In the genomic region with DNA sequence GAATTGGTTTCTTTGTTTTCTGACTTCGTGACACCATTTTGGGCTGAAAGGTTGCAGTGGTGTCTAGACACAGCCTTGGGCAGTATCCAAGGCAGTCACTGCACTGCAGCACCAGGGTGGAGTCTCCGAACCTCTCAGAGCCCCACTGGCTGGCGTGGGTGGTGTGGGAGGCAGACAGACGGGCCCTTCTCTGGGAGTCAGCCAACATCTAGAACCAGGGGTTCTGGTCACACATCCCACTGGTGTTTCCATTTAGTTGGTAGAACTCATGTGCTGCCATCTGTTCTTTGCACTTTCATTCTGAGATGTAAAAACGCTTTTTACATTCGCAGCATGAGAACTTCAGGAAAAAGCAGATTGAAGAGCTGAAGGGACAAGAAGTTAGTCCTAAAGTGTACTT, we compare ENCODE assay signal across 2 cellular contexts.
TF ChIP-seq lines count a peak whose summit lies in the region.

No MANE protein-coding gene starts in this region.

TF ChIP-seq in GM23338, 12 proteins besides CTCF, POLR2A, EP300 and RAD21 (continues in another document):
- TF ChIP-seq, protein P1, sequence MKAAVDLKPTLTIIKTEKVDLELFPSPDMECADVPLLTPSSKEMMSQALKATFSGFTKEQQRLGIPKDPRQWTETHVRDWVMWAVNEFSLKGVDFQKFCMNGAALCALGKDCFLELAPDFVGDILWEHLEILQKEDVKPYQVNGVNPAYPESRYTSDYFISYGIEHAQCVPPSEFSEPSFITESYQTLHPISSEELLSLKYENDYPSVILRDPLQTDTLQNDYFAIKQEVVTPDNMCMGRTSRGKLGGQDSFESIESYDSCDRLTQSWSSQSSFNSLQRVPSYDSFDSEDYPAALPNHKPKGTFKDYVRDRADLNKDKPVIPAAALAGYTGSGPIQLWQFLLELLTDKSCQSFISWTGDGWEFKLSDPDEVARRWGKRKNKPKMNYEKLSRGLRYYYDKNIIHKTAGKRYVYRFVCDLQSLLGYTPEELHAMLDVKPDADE (IDR thresholded peaks at IDR 0.05) = no peak
- TF ChIP-seq, protein P2, sequence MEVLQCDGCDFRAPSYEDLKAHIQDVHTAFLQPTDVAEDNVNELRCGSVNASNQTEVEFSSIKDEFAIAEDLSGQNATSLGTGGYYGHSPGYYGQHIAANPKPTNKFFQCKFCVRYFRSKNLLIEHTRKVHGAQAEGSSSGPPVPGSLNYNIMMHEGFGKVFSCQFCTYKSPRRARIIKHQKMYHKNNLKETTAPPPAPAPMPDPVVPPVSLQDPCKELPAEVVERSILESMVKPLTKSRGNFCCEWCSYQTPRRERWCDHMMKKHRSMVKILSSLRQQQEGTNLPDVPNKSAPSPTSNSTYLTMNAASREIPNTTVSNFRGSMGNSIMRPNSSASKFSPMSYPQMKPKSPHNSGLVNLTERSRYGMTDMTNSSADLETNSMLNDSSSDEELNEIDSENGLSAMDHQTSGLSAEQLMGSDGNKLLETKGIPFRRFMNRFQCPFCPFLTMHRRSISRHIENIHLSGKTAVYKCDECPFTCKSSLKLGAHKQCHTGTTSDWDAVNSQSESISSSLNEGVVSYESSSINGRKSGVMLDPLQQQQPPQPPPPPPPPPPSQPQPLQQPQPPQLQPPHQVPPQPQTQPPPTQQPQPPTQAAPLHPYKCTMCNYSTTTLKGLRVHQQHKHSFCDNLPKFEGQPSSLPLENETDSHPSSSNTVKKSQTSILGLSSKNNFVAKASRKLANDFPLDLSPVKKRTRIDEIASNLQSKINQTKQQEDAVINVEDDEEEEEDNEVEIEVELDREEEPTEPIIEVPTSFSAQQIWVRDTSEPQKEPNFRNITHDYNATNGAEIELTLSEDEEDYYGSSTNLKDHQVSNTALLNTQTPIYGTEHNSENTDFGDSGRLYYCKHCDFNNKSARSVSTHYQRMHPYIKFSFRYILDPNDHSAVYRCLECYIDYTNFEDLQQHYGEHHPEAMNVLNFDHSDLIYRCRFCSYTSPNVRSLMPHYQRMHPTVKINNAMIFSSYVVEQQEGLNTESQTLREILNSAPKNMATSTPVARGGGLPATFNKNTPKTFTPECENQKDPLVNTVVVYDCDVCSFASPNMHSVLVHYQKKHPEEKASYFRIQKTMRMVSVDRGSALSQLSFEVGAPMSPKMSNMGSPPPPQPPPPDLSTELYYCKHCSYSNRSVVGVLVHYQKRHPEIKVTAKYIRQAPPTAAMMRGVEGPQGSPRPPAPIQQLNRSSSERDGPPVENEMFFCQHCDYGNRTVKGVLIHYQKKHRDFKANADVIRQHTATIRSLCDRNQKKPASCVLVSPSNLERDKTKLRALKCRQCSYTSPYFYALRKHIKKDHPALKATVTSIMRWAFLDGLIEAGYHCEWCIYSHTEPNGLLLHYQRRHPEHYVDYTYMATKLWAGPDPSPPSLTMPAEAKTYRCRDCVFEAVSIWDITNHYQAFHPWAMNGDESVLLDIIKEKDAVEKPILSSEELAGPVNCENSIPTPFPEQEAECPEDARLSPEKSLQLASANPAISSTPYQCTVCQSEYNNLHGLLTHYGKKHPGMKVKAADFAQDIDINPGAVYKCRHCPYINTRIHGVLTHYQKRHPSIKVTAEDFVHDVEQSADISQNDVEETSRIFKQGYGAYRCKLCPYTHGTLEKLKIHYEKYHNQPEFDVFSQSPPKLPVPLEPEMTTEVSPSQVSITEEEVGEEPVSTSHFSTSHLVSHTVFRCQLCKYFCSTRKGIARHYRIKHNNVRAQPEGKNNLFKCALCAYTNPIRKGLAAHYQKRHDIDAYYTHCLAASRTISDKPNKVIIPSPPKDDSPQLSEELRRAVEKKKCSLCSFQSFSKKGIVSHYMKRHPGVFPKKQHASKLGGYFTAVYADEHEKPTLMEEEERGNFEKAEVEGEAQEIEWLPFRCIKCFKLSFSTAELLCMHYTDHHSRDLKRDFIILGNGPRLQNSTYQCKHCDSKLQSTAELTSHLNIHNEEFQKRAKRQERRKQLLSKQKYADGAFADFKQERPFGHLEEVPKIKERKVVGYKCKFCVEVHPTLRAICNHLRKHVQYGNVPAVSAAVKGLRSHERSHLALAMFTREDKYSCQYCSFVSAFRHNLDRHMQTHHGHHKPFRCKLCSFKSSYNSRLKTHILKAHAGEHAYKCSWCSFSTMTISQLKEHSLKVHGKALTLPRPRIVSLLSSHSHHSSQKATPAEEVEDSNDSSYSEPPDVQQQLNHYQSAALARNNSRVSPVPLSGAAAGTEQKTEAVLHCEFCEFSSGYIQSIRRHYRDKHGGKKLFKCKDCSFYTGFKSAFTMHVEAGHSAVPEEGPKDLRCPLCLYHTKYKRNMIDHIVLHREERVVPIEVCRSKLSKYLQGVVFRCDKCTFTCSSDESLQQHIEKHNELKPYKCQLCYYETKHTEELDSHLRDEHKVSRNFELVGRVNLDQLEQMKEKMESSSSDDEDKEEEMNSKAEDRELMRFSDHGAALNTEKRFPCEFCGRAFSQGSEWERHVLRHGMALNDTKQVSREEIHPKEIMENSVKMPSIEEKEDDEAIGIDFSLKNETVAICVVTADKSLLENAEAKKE (CRISPR knock-in tag; IDR thresholded peaks at IDR 0.05) = no peak
- TF ChIP-seq EZH2phosphoT487 (IDR thresholded peaks at IDR 0.05; ENCODE audit: unreplicated experiment) (no peak), STAT1 (IDR thresholded peaks at IDR 0.05; ENCODE audit: unreplicated experiment) (no peak), POLR2AphosphoS5 (IDR thresholded peaks at IDR 0.05; ENCODE audit: low read depth) (no peak; the same call in 1 of the 2 replicates), CREB1 (CRISPR knock-in tag; IDR thresholded peaks at IDR 0.05; ENCODE audit: low read depth) (no peak), EZH2 (IDR thresholded peaks at IDR 0.05; ENCODE audit: low read depth, unreplicated experiment) (no peak), NANOG (IDR thresholded peaks at IDR 0.05; ENCODE audit: borderline replicate concordance) (no peak), ZNF114 (CRISPR knock-in tag; IDR thresholded peaks at IDR 0.05) (no peak), JUNB (IDR thresholded peaks at IDR 0.05; ENCODE audit: unreplicated experiment) (no peak)

TF ChIP-seq in H1, 55 proteins besides CTCF, POLR2A, EP300 and RAD21:
- TF ChIP-seq POLR2AphosphoS5 (IDR thresholded peaks at IDR 0.05; ENCODE audit: low read depth, low read length) = peak; percentile 50; the same call in 1 of the 2 replicates
- TF ChIP-seq, protein P3, sequence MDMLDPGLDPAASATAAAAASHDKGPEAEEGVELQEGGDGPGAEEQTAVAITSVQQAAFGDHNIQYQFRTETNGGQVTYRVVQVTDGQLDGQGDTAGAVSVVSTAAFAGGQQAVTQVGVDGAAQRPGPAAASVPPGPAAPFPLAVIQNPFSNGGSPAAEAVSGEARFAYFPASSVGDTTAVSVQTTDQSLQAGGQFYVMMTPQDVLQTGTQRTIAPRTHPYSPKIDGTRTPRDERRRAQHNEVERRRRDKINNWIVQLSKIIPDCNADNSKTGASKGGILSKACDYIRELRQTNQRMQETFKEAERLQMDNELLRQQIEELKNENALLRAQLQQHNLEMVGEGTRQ (IDR thresholded peaks at IDR 0.05; ENCODE audit: low read length) = no peak
TF ChIP-seq in H1: peak in this region for 1.
